ENCODE assay signal across 9 cellular contexts in the genomic region with DNA sequence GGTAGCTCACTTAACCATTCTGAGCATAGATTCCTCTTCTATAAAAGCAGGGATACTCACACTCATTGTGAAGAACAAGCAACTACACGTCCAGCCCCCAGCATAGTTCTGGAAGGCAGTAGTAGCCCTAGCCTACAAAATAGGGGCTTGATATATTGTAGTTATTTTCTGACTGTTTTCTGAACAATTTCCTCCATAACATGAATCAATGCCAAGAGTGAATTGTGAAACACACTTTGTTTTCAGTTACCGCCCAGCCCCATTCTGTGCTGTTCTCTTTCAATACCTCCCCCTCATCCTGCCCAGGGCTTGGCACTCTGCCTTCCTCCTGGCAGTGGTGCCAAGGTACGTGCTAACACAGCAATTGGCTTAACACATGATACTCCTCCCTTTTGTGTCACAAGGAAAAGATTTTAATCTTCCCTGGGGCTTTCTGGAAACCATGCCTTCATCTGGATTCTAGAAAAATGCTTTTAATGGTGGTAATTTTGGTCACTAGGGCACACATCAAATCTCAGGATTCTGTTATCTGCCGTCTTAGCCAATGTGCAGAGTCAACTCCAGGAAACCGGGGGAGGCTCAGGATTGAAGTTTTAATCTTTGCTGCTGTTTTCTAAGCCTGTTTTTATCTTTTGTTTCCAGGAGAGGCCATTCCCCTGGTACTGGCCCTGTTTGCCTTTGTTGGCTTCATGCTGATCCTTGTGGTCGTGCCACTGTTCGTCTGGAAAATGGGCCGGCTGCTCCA. TPM values are rescaled to one million over a fixed set of nuclear protein-coding genes. Genes with fewer than 3 reads are reported as not detected.
DNase-seq lines count a peak whose midpoint lies in the region; ATAC-seq and TF ChIP-seq lines count a peak whose summit lies in the region.
"Had no signal": no experiment of that assay in that cellular context is flagged by ENCODE, and none has a peak within 500 bp of the region (broad histone marks: within the 10 kb centered on the region; RNA-seq: fewer than 3 reads in every experiment).

No MANE protein-coding gene starts in this region.

- H3K9me3 ChIP-seq in osteoblast (ENCODE audit: low read depth, low read length): no peaks in the 10 kb centered on the region

- H3K4me3 Mint-ChIP-seq in GM23338: no peak overlapping the region
- H3K4me3 Mint-ChIP-seq in activated T-helper 1 cell treated with anti-CD3 and anti-CD28 coated beads, Interleukin-12 subunit alpha, Interleukin-12 subunit beta, Interleukin-2, Interleukin-4 antibody, amounts not matched to agents 30 ng/mL and 10 ng/mL and 1 ng/mL, durations not matched to agents 14 hours and 24 hours and 36 hours: no peak overlapping the region

- H3K4me2 ChIP-seq in osteoblast (ENCODE audit: insufficient read depth, low read length) (peak overlapping the region; percentile 45), GM23338 (no peak overlapping the region)

- peak overlapping the region; percentile 26 for H2AFZ ChIP-seq in osteoblast (ENCODE audit: low read length)
- H2AFZ ChIP-seq in GM23338: no peak overlapping the region

- H4K20me1 ChIP-seq in osteoblast (ENCODE audit: insufficient read depth, low read length) (no peaks in the 10 kb centered on the region), GM23338 (replicated peaks; ENCODE audit: insufficient read depth) (no peaks in the 10 kb centered on the region)

- H3K79me2 ChIP-seq in osteoblast (ENCODE audit: insufficient read depth, low read length) (no peaks in the 10 kb centered on the region), GM23338 (replicated peaks; ENCODE audit: insufficient read depth) (no peaks in the 10 kb centered on the region)

- H3K27me3 ChIP-seq in osteoblast (ENCODE audit: insufficient read depth, low read length) (no peaks in the 10 kb centered on the region), GM23338 (ENCODE audit: insufficient read depth) (no peaks in the 10 kb centered on the region)
- H3K27me3 ChIP-seq: cardiac muscle cell had no signal

- H3K36me3 ChIP-seq in osteoblast (ENCODE audit: insufficient read depth, low read length): no peaks in the 10 kb centered on the region
- H3K36me3 ChIP-seq in GM23338 (ENCODE audit: insufficient read depth): no peaks in the 10 kb centered on the region
- H3K36me3 ChIP-seq: cardiac muscle cell had no signal

- TF ChIP-seq CTCF in epithelial cell of esophagus (IDR thresholded peaks at IDR 0.05; ENCODE audit: insufficient read depth, low read depth, low read length, missing control alignments) (no peak), osteoblast (IDR thresholded peaks at IDR 0.05; ENCODE audit: extremely low read depth, low read depth, low read length) (no peak), GM23338 (conservative IDR thresholded peaks at IDR 0.05; ENCODE audit: low read depth in 2 of 2) (no peak)

- H3K9me2 ChIP-seq in GM23338 (ENCODE audit: insufficient read depth): no peaks in the 10 kb centered on the region

- H3K4me1 Mint-ChIP-seq in GM23338: no peaks in the 10 kb centered on the region
- peaks cover 10% of the 10 kb centered on the region for H3K4me1 Mint-ChIP-seq in activated T-helper 1 cell treated with anti-CD3 and anti-CD28 coated beads, Interleukin-12 subunit alpha, Interleukin-12 subunit beta, Interleukin-2, Interleukin-4 antibody, amounts not matched to agents 30 ng/mL and 10 ng/mL and 1 ng/mL, durations not matched to agents 14 hours and 24 hours and 36 hours (ENCODE audit: low read depth)

- H3K4me1 ChIP-seq in osteoblast (ENCODE audit: insufficient read depth, low read length) (peaks cover 14% of the 10 kb centered on the region), GM23338 (ENCODE audit: insufficient read depth) (no peaks in the 10 kb centered on the region)

- no peaks in the 10 kb centered on the region for H3K27me3 Mint-ChIP-seq in GM23338 (ENCODE audit: insufficient read depth, low read depth, poor library complexity)
- H3K27me3 Mint-ChIP-seq in activated T-helper 1 cell treated with anti-CD3 and anti-CD28 coated beads, Interleukin-12 subunit alpha, Interleukin-12 subunit beta, Interleukin-2, Interleukin-4 antibody, amounts not matched to agents 30 ng/mL and 10 ng/mL and 1 ng/mL, durations not matched to agents 14 hours and 24 hours and 36 hours (ENCODE audit: insufficient read depth): no peaks in the 10 kb centered on the region

- H3F3A ChIP-seq in GM23338 (replicated peaks; ENCODE audit: low read depth): no peaks in the 10 kb centered on the region

- peak; percentile 29 for DNase-seq in DMS153 (lab: John Stamatoyannopoulos, UW)
- peak; percentile 91 to 96 for DNase-seq in NCI-H446 (lab: John Stamatoyannopoulos, UW)
- DNase-seq in epithelial cell of esophagus (ENCODE audit: low read depth): peak; percentile 98
- peak; percentile 79 for DNase-seq in osteoblast (ENCODE audit: insufficient read length, low spot score, missing footprints)
- DNase-seq in GM23338 (ENCODE audit: low spot score): no peak
- no peak for DNase-seq in activated T-helper 1 cell treated with anti-CD3 and anti-CD28 coated beads, Interleukin-12 subunit alpha, Interleukin-12 subunit beta, Interleukin-2, Interleukin-4 antibody, amounts not matched to agents 30 ng/mL and 10 ng/mL and 1 ng/mL, durations not matched to agents 14 hours and 24 hours and 36 hours (ENCODE audit: low spot score)

- H3K9me3 Mint-ChIP-seq in GM23338: no peaks in the 10 kb centered on the region
- H3K9me3 Mint-ChIP-seq in activated T-helper 1 cell treated with anti-CD3 and anti-CD28 coated beads, Interleukin-12 subunit alpha, Interleukin-12 subunit beta, Interleukin-2, Interleukin-4 antibody, amounts not matched to agents 30 ng/mL and 10 ng/mL and 1 ng/mL, durations not matched to agents 14 hours and 24 hours and 36 hours: no peaks in the 10 kb centered on the region

- H3K4me3 ChIP-seq in epithelial cell of esophagus (ENCODE audit: low read length): no peak overlapping the region
- no peak overlapping the region for H3K4me3 ChIP-seq in osteoblast (ENCODE audit: insufficient read depth, low read length)
- no peak overlapping the region for H3K4me3 ChIP-seq in GM23338
- H3K4me3 ChIP-seq: cardiac muscle cell had no signal

- H3K27ac ChIP-seq in osteoblast (ENCODE audit: low read depth, low read length) (peak overlapping the region; percentile 70), GM23338 (ENCODE audit: low read depth) (no peak overlapping the region)
- H3K27ac ChIP-seq: cardiac muscle cell had no signal

- no peaks in the 10 kb centered on the region for H3K36me3 Mint-ChIP-seq in GM23338 (ENCODE audit: low read depth)
- no peaks in the 10 kb centered on the region for H3K36me3 Mint-ChIP-seq in activated T-helper 1 cell treated with anti-CD3 and anti-CD28 coated beads, Interleukin-12 subunit alpha, Interleukin-12 subunit beta, Interleukin-2, Interleukin-4 antibody, amounts not matched to agents 30 ng/mL and 10 ng/mL and 1 ng/mL, durations not matched to agents 14 hours and 24 hours and 36 hours (ENCODE audit: low read depth)

- ATAC-seq in GM23338: no peak
- ATAC-seq in GM21825 (IDR thresholded peaks at IDR 0.05; ENCODE audit: unreplicated experiment): no peak
- ATAC-seq in HG02852 (IDR thresholded peaks at IDR 0.05; ENCODE audit: unreplicated experiment): no peak

- no peak overlapping the region; the same call in 1 of the 2 replicates for H3K27ac Mint-ChIP-seq in GM23338
- no peak overlapping the region for H3K27ac Mint-ChIP-seq in activated T-helper 1 cell treated with anti-CD3 and anti-CD28 coated beads, Interleukin-12 subunit alpha, Interleukin-12 subunit beta, Interleukin-2, Interleukin-4 antibody, amounts not matched to agents 30 ng/mL and 10 ng/mL and 1 ng/mL, durations not matched to agents 14 hours and 24 hours and 36 hours

- intact Hi-C loops in activated T-helper 1 cell treated with anti-CD3 and anti-CD28 coated beads, Interleukin-12 subunit alpha, Interleukin-12 subunit beta, Interleukin-2, Interleukin-4 antibody, amounts not matched to agents 30 ng/mL and 10 ng/mL and 1 ng/mL, durations not matched to agents 14 hours and 24 hours and 36 hours (cut with micrococcal nuclease): no loop called here

TF ChIP-seq in GM23338, 12 proteins besides CTCF, POLR2A, EP300 and RAD21 (continues in another document):
- TF ChIP-seq STAT1 (IDR thresholded peaks at IDR 0.05; ENCODE audit: unreplicated experiment) (no peak), EZH2phosphoT487 (IDR thresholded peaks at IDR 0.05; ENCODE audit: unreplicated experiment) (no peak), JUNB (IDR thresholded peaks at IDR 0.05; ENCODE audit: unreplicated experiment) (no peak), POLR2AphosphoS5 (IDR thresholded peaks at IDR 0.05; ENCODE audit: low read depth) (no peak), NANOG (IDR thresholded peaks at IDR 0.05; ENCODE audit: borderline replicate concordance) (no peak)
- TF ChIP-seq, protein P1, sequence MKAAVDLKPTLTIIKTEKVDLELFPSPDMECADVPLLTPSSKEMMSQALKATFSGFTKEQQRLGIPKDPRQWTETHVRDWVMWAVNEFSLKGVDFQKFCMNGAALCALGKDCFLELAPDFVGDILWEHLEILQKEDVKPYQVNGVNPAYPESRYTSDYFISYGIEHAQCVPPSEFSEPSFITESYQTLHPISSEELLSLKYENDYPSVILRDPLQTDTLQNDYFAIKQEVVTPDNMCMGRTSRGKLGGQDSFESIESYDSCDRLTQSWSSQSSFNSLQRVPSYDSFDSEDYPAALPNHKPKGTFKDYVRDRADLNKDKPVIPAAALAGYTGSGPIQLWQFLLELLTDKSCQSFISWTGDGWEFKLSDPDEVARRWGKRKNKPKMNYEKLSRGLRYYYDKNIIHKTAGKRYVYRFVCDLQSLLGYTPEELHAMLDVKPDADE (IDR thresholded peaks at IDR 0.05): no peak

RNA-seq across cellular contexts. Expression of a gene that starts 37.2 kb away (rescaled TPM):
- total RNA-seq in osteoblast: 1.2 and 1.8 TPM in 2 replicates
- 2.1 and 4.6 TPM in 2 replicates for total RNA-seq in GM23338 (2014; rRNA removed; shearing (Covaris generic))
- 1.7 TPM in 2 replicates for polyA plus RNA-seq in GM23338 (2016; fragmentation: Nextera tagmentation; extraction: Ambion mirVana)
- total RNA-seq in activated T-helper 1 cell treated with anti-CD3 and anti-CD28 coated beads, Interleukin-12 subunit alpha, Interleukin-12 subunit beta, Interleukin-2, Interleukin-4 antibody, amounts not matched to agents 30 ng/mL and 10 ng/mL and 1 ng/mL, durations not matched to agents 14 hours and 24 hours and 36 hours: 1.5 and 1.9 TPM in 2 replicates

Comparison
In these comparisons a context has a peak if more than half of its experiments do, and no peak if none do; other contexts are left out.
1. DNase-seq: peak in DMS153 (single experiment), NCI-H446 (2 of 2), epithelial cell of esophagus (single experiment) and osteoblast (single experiment); none in GM23338 (single experiment) and activated T-helper 1 cell treated with anti-CD3 and anti-CD28 coated beads, Interleukin-12 subunit alpha, Interleukin-12 subunit beta, Interleukin-2, Interleukin-4 antibody, amounts not matched to agents 30 ng/mL and 10 ng/mL and 1 ng/mL, durations not matched to agents 14 hours and 24 hours and 36 hours (single experiment).